2 cellular contexts compared by ENCODE assay signal in the genomic region with DNA sequence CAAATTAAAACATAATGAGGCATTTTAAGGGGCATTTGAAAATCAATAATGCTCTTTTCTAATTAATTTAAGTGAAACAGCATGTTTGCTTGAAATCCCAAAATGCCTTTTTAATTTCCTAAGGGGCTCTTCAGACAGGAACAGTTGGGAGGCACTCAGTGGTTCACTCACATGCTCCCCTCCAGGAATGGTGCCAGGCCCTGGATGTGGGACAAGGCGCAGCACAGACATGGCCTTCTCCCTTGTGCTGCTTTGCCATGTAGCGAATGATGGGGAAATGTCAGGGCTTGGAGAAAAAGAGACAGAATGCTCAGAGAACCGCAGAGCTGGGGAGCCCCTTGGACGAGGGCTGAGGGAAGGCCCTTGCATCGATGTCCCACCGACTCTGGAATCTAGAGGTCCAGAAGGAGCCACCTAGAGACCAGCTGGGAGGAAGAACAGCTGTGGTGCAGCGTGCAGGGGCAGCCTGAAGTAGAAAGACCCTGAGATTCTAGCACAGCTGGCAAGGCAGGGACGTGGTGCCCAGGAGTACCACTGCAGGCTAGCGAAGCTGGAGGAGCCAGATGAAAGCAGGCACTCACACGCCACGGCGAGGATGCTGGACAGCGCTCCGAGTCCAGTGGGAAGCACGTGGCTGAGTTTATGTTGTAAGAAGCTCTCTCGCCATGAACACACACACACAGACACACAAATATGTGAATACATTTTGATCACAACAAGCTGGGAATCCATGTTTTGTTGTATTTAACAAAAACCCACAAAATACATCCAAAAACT.
TF ChIP-seq lines count a peak whose summit lies in the region.

No MANE protein-coding gene starts in this region.

TF ChIP-seq in SK-N-SH, 30 proteins besides CTCF, POLR2A, EP300 and RAD21:
- TF ChIP-seq, protein P1, sequence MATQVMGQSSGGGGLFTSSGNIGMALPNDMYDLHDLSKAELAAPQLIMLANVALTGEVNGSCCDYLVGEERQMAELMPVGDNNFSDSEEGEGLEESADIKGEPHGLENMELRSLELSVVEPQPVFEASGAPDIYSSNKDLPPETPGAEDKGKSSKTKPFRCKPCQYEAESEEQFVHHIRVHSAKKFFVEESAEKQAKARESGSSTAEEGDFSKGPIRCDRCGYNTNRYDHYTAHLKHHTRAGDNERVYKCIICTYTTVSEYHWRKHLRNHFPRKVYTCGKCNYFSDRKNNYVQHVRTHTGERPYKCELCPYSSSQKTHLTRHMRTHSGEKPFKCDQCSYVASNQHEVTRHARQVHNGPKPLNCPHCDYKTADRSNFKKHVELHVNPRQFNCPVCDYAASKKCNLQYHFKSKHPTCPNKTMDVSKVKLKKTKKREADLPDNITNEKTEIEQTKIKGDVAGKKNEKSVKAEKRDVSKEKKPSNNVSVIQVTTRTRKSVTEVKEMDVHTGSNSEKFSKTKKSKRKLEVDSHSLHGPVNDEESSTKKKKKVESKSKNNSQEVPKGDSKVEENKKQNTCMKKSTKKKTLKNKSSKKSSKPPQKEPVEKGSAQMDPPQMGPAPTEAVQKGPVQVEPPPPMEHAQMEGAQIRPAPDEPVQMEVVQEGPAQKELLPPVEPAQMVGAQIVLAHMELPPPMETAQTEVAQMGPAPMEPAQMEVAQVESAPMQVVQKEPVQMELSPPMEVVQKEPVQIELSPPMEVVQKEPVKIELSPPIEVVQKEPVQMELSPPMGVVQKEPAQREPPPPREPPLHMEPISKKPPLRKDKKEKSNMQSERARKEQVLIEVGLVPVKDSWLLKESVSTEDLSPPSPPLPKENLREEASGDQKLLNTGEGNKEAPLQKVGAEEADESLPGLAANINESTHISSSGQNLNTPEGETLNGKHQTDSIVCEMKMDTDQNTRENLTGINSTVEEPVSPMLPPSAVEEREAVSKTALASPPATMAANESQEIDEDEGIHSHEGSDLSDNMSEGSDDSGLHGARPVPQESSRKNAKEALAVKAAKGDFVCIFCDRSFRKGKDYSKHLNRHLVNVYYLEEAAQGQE (IDR thresholded peaks at IDR 0.05; ENCODE audit: low read depth, low read length), result peak; percentile 65; the same call in 1 of the 2 replicates
- TF ChIP-seq EZH2phosphoT487 (IDR thresholded peaks at IDR 0.05; ENCODE audit: borderline replicate concordance, low read depth), result no peak

TF ChIP-seq in SK-N-SH treated with all-trans-retinoic acid at 6 μM for 48 hours, 23 proteins besides CTCF, POLR2A, EP300 and RAD21 (continued from another document):
- TF ChIP-seq, protein P2, sequence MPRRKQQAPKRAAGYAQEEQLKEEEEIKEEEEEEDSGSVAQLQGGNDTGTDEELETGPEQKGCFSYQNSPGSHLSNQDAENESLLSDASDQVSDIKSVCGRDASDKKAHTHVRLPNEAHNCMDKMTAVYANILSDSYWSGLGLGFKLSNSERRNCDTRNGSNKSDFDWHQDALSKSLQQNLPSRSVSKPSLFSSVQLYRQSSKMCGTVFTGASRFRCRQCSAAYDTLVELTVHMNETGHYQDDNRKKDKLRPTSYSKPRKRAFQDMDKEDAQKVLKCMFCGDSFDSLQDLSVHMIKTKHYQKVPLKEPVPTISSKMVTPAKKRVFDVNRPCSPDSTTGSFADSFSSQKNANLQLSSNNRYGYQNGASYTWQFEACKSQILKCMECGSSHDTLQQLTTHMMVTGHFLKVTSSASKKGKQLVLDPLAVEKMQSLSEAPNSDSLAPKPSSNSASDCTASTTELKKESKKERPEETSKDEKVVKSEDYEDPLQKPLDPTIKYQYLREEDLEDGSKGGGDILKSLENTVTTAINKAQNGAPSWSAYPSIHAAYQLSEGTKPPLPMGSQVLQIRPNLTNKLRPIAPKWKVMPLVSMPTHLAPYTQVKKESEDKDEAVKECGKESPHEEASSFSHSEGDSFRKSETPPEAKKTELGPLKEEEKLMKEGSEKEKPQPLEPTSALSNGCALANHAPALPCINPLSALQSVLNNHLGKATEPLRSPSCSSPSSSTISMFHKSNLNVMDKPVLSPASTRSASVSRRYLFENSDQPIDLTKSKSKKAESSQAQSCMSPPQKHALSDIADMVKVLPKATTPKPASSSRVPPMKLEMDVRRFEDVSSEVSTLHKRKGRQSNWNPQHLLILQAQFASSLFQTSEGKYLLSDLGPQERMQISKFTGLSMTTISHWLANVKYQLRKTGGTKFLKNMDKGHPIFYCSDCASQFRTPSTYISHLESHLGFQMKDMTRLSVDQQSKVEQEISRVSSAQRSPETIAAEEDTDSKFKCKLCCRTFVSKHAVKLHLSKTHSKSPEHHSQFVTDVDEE (CRISPR knock-in tag; IDR thresholded peaks at IDR 0.05), result no peak
TF ChIP-seq in SK-N-SH treated with all-trans-retinoic acid at 6 μM for 48 hours: peak in this region for 0.
